In the genomic region with DNA sequence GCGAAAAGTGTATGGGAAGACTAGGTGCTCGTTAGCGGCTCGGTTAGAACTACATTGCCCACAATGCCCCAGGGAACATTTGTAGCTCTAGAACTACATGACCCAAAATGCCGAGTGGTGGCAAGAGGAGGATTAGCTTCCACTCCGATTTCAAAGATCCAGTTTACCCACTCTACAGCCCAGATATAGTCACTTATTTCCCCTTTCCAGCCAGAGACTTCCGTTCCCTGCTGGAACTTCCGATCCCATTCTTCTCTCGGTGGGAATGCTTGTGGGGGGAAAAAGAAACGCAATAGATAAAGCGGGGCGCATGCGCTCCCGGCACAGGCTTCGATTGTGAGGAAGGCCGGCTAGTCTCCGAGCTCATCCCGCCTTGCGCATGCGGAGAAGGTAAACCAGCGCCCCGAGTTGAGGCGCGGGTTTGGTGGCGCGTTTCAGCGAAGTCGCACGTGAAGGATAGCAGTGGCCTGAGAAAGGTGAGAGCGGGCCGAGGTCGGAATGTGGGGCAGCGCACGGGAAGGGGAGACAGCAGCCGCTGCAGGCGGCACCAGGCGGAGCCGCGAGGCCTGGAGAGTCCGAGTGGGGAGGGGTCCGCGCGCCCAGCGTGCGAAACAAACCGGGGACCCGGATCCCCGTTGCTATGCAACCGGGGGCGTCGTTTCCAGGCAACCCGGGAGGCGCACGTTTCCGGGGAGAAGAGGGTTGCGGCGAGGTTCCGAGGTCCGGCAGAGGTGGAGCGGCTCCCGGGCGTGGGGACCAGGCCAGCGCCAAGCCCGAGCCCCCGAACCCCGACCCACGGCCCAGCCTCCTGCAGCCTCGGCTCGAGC, we compare ENCODE assay signal across 8 cellular contexts. TPM values are rescaled to one million over a fixed set of nuclear protein-coding genes. Genes with fewer than 3 reads are reported as not detected.
A peak's percentile ranks its signal among the peaks of the same experiment; 100 is the strongest.
DNase-seq lines count a peak whose midpoint lies in the region; ATAC-seq and TF ChIP-seq lines count a peak whose summit lies in the region.

TSS of gene TMEM109 (plus strand) at position 366 of the 827 bp plus-strand sequence. CDS start 5,536 bp downstream, outside the sequence.

- H3K4me2 ChIP-seq in KMS-11 = peak within 1 kb of the TSS; percentile 66

- ATAC-seq in GM21717 (IDR thresholded peaks at IDR 0.05; ENCODE audit: unreplicated experiment) (peak; percentile 45), Panc1 (peak; percentile 90)
- peak; percentile 77 to 80 for ATAC-seq in activated T-cell treated with anti-CD3 and anti-CD28 coated beads, Interleukin-2, amount 50 U/mL, for 4 hours

- WGBS in esophagus muscularis mucosa = under 1% methylated on average over 49 of the region's 69 CpGs

- H3K4me1 ChIP-seq in KMS-11 (ENCODE audit: low read depth, poor library complexity, severe bottlenecking) (peaks cover 71% of the 10 kb centered on the region), Panc1 (ENCODE audit: control insufficient read depth, insufficient read depth, low read length) (peaks cover 15% of the 10 kb centered on the region), esophagus muscularis mucosa (peaks cover 43 to 57% (median 52%) of the 10 kb centered on the region in 4 donors), muscle layer of colon (ENCODE audit: insufficient read depth, low read length) (peaks cover 15% of the 10 kb centered on the region)

- intact Hi-C loops in Panc1 (cut with micrococcal nuclease; ENCODE audit: unreplicated experiment) (no loop called here), esophagus muscularis mucosa (cut with DNase I) (no loop called here)

- POLR2A ChIA-PET in Panc1 (lab: Charles Lee) = no interaction called here

- TSS peak; percentile 79 for BruUV-seq in Panc1 (replicated peaks; lab: Mats Ljungman, UMichigan)

- H3K9ac ChIP-seq in KMS-11 (peak within 1 kb of the TSS; percentile 74), muscle layer of colon (ENCODE audit: low read length) (peak within 1 kb of the TSS; percentile 88)

- no peaks in the 10 kb centered on the region for H3K9me3 Mint-ChIP-seq in activated T-cell treated with anti-CD3 and anti-CD28 coated beads, Interleukin-2, amount 50 U/mL, for 4 hours

- H3K27me3 Mint-ChIP-seq in activated T-cell treated with anti-CD3 and anti-CD28 coated beads, Interleukin-2, amount 50 U/mL, for 4 hours (ENCODE audit: low read depth) = no peaks in the 10 kb centered on the region

- TF ChIP-seq EP300 in esophagus muscularis mucosa (IDR thresholded peaks at IDR 0.05) = no peak

- TF ChIP-seq POLR2A in esophagus muscularis mucosa (IDR thresholded peaks at IDR 0.05; ENCODE audit: low read depth) = no peak

- H2AFZ ChIP-seq in KMS-11 (ENCODE audit: low read depth) = peak within 1 kb of the TSS; percentile 81

- peak within 1 kb of the TSS; percentile 96 for H3K4me3 Mint-ChIP-seq in activated T-cell treated with anti-CD3 and anti-CD28 coated beads, Interleukin-2, amount 50 U/mL, for 4 hours

- DNase-seq in DMS153 (lab: John Stamatoyannopoulos, UW) (peak; percentile 87), Panc1 (ENCODE audit: low read depth, low spot score) (peak; percentile 79), esophagus muscularis mucosa (ENCODE audit: extremely low spot score) (peak; percentile 96)
- peak; percentile 78 for DNase-seq in activated T-cell treated with anti-CD3 and anti-CD28 coated beads, Interleukin-2, amount 50 U/mL, for 4 hours
- DNase-seq in stimulated activated CD8-positive, alpha-beta memory T cell treated with anti-CD3 and anti-CD28 coated beads, Interleukin-7, amount 100 ng/mL, for 1 hour (ENCODE audit: low read depth in 2 of 2) = peak; percentile 63 to 69

- H3K79me2 ChIP-seq in KMS-11 (ENCODE audit: insufficient read depth, low read depth) = peaks cover 42% of the 10 kb centered on the region

- peaks cover 4% of the 10 kb centered on the region; the same call in 1 of the 2 replicates for H4K20me1 ChIP-seq in KMS-11 (ENCODE audit: insufficient read depth)

- H3K36me3 ChIP-seq in KMS-11 (ENCODE audit: insufficient read depth) (no peaks in the 10 kb centered on the region), Panc1 (ENCODE audit: control insufficient read depth, insufficient read depth, low read length) (no peaks in the 10 kb centered on the region), esophagus muscularis mucosa (peaks cover 0 to 6% (median 0%) of the 10 kb centered on the region in 4 donors), muscle layer of colon (ENCODE audit: insufficient read depth, low read length) (no peaks in the 10 kb centered on the region)

- H3K36me3 Mint-ChIP-seq in activated T-cell treated with anti-CD3 and anti-CD28 coated beads, Interleukin-2, amount 50 U/mL, for 4 hours (ENCODE audit: insufficient read depth) = peaks cover 5% of the 10 kb centered on the region

- H3K9me3 ChIP-seq in Panc1 (ENCODE audit: control insufficient read depth, insufficient read depth, low read depth, low read length) (no peaks in the 10 kb centered on the region), esophagus muscularis mucosa (no peaks in the 10 kb centered on the region), muscle layer of colon (ENCODE audit: low read length) (no peaks in the 10 kb centered on the region)

- TF ChIP-seq CTCF in KMS-11 (conservative IDR thresholded peaks at IDR 0.05; ENCODE audit: low read depth, low read length) (no peak), Panc1 (IDR thresholded peaks at IDR 0.05) (no peak), esophagus muscularis mucosa (IDR thresholded peaks at IDR 0.05) (peak in 1 of 3 experiments; percentile 20)

- in situ Hi-C loops in Panc1 (cut with HindIII; ENCODE audit: low pct_unique_long_range_greater_than_20kb, low sequenced_read_pairs) = no loop called here

- CTCF ChIA-PET in Panc1 (lab: Charles Lee) = interaction anchor here (0.6 kb wide), 2 partner anchors 14 to 234 kb away, joined by 3 read pairs; no protein-coding TSS in a partner anchor

- H3K4me3 ChIP-seq in KMS-11 (IDR thresholded peaks at IDR 0.05; ENCODE audit: insufficient read depth, low read depth, low read length) = no peak within 1 kb of the TSS
- H3K4me3 ChIP-seq in Panc1 (ENCODE audit: low read depth in 2 of 2, low read length in 2 of 2) = peak within 1 kb of the TSS; percentile 69 to 79
- H3K4me3 ChIP-seq in esophagus muscularis mucosa = peak within 1 kb of the TSS; percentile 74 to 92 (median 80)
- peak within 1 kb of the TSS; percentile 66 to 95 for H3K4me3 ChIP-seq in muscle layer of colon (ENCODE audit: low read depth in 1 of 2, low read length in 2 of 2)

- H3K4me1 Mint-ChIP-seq in activated T-cell treated with anti-CD3 and anti-CD28 coated beads, Interleukin-2, amount 50 U/mL, for 4 hours (ENCODE audit: low read depth) = peaks cover 56% of the 10 kb centered on the region

- H3K27ac ChIP-seq in KMS-11 = peak within 1 kb of the TSS; percentile 68
- peak within 1 kb of the TSS; percentile 97 for H3K27ac ChIP-seq in Panc1 (ENCODE audit: low read length)
- peak within 1 kb of the TSS; percentile 93 to 96 (median 94) for H3K27ac ChIP-seq in esophagus muscularis mucosa (replicated peaks in 1 of 4)
- H3K27ac ChIP-seq in muscle layer of colon (ENCODE audit: low read depth, low read length) = peak within 1 kb of the TSS; percentile 98

- H3K27me3 ChIP-seq in KMS-11 (ENCODE audit: insufficient read depth, low read depth) (no peaks in the 10 kb centered on the region), Panc1 (ENCODE audit: control insufficient read depth, insufficient read depth, low read length) (0 out of 2 replicates have a peak, but pooled peaks cover 3% of the 10 kb centered on the region), esophagus muscularis mucosa (no peaks in the 10 kb centered on the region), muscle layer of colon (ENCODE audit: control insufficient read depth in 1 of 2, insufficient read depth in 2 of 2, low read length in 2 of 2) (no peaks in the 10 kb centered on the region)

RNA-seq across cellular contexts. Expression of gene TMEM109, which starts in this region (rescaled TPM):
- total RNA-seq in Panc1 (2021; ENCODE audit: unreplicated experiment) = 91.8 TPM
- polyA plus RNA-seq in Panc1 (2012; ENCODE audit: insufficient read length) = 72.0 TPM
- total RNA-seq in activated T-cell treated with anti-CD3 and anti-CD28 coated beads, Interleukin-2, amount 50 U/mL, for 4 hours = 100 to 1,000 TPM; 184 to 216 (median 204) TPM
- 100 to 1,000 TPM; 106 to 186 (median 138) TPM for total RNA-seq in esophagus muscularis mucosa
